ENCODE assay signal across 1 cellular context in genomic region chr2:21006423-21007128, GRCh38.
TF ChIP-seq lines count a peak whose summit lies in the region.

No MANE protein-coding gene starts in this region.

TF ChIP-seq in HepG2, 621 proteins besides CTCF, POLR2A, EP300 and RAD21 (continued from another document and continues in another):
- TF ChIP-seq TFE3 (CRISPR knock-in tag; IDR thresholded peaks at IDR 0.05) (0 out of 2 replicates have a peak, but pooled peaks have one; percentile 11), TOE1 (CRISPR knock-in tag; IDR thresholded peaks at IDR 0.05) (0 out of 2 replicates have a peak, but pooled peaks have one; percentile 6), DPF2 (CRISPR knock-in tag; IDR thresholded peaks at IDR 0.05; ENCODE audit: borderline replicate concordance, low read depth) (no peak), MED1 (CRISPR knock-in tag; IDR thresholded peaks at IDR 0.05) (peak; percentile 54; the same call in 1 of the 2 replicates), HDAC6 (IDR thresholded peaks at IDR 0.05; ENCODE audit: low read depth, low read length) (no peak), SP2 (CRISPR knock-in tag; IDR thresholded peaks at IDR 0.05) (no peak), ZNF746 (CRISPR knock-in tag; IDR thresholded peaks at IDR 0.05) (no peak), ZNF407 (CRISPR knock-in tag; IDR thresholded peaks at IDR 0.05; ENCODE audit: not compliant biosample characterization) (no peak), LRRFIP1 (CRISPR knock-in tag; conservative IDR thresholded peaks at IDR 0.05) (no peak), SOX5 (CRISPR knock-in tag; IDR thresholded peaks at IDR 0.05; ENCODE audit: borderline replicate concordance) (peak; percentile 18; the same call in 1 of the 2 replicates), RARG (CRISPR knock-in tag; IDR thresholded peaks at IDR 0.05; ENCODE audit: low read depth) (no peak), HOXA5 (CRISPR knock-in tag; IDR thresholded peaks at IDR 0.05) (peak; percentile 41; the same call in 1 of the 2 replicates), ZNF501 (CRISPR knock-in tag; IDR thresholded peaks at IDR 0.05) (no peak), ARID3A (IDR thresholded peaks at IDR 0.05; ENCODE audit: low read depth, low read length) (no peak), SKI (IDR thresholded peaks at IDR 0.05; ENCODE audit: partially characterized antibody) (no peak), JUN (CRISPR knock-in tag; IDR thresholded peaks at IDR 0.05) (no peak), ARHGAP35 (CRISPR knock-in tag; IDR thresholded peaks at IDR 0.05; ENCODE audit: borderline replicate concordance) (no peak)
- TF ChIP-seq, protein P1, sequence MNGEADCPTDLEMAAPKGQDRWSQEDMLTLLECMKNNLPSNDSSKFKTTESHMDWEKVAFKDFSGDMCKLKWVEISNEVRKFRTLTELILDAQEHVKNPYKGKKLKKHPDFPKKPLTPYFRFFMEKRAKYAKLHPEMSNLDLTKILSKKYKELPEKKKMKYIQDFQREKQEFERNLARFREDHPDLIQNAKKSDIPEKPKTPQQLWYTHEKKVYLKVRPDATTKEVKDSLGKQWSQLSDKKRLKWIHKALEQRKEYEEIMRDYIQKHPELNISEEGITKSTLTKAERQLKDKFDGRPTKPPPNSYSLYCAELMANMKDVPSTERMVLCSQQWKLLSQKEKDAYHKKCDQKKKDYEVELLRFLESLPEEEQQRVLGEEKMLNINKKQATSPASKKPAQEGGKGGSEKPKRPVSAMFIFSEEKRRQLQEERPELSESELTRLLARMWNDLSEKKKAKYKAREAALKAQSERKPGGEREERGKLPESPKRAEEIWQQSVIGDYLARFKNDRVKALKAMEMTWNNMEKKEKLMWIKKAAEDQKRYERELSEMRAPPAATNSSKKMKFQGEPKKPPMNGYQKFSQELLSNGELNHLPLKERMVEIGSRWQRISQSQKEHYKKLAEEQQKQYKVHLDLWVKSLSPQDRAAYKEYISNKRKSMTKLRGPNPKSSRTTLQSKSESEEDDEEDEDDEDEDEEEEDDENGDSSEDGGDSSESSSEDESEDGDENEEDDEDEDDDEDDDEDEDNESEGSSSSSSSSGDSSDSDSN (CRISPR knock-in tag; IDR thresholded peaks at IDR 0.05) = peak; percentile 4; the same call in 1 of the 2 replicates
- TF ChIP-seq, protein P2, sequence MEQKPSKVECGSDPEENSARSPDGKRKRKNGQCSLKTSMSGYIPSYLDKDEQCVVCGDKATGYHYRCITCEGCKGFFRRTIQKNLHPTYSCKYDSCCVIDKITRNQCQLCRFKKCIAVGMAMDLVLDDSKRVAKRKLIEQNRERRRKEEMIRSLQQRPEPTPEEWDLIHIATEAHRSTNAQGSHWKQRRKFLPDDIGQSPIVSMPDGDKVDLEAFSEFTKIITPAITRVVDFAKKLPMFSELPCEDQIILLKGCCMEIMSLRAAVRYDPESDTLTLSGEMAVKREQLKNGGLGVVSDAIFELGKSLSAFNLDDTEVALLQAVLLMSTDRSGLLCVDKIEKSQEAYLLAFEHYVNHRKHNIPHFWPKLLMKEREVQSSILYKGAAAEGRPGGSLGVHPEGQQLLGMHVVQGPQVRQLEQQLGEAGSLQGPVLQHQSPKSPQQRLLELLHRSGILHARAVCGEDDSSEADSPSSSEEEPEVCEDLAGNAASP (CRISPR knock-in tag; IDR thresholded peaks at IDR 0.05; ENCODE audit: borderline replicate concordance) = peak; percentile 33; the same call in 1 of the 2 replicates
- TF ChIP-seq, protein P3, sequence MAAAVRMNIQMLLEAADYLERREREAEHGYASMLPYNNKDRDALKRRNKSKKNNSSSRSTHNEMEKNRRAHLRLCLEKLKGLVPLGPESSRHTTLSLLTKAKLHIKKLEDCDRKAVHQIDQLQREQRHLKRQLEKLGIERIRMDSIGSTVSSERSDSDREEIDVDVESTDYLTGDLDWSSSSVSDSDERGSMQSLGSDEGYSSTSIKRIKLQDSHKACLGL (CRISPR knock-in tag; IDR thresholded peaks at IDR 0.05) = no peak
- TF ChIP-seq, protein P4, sequence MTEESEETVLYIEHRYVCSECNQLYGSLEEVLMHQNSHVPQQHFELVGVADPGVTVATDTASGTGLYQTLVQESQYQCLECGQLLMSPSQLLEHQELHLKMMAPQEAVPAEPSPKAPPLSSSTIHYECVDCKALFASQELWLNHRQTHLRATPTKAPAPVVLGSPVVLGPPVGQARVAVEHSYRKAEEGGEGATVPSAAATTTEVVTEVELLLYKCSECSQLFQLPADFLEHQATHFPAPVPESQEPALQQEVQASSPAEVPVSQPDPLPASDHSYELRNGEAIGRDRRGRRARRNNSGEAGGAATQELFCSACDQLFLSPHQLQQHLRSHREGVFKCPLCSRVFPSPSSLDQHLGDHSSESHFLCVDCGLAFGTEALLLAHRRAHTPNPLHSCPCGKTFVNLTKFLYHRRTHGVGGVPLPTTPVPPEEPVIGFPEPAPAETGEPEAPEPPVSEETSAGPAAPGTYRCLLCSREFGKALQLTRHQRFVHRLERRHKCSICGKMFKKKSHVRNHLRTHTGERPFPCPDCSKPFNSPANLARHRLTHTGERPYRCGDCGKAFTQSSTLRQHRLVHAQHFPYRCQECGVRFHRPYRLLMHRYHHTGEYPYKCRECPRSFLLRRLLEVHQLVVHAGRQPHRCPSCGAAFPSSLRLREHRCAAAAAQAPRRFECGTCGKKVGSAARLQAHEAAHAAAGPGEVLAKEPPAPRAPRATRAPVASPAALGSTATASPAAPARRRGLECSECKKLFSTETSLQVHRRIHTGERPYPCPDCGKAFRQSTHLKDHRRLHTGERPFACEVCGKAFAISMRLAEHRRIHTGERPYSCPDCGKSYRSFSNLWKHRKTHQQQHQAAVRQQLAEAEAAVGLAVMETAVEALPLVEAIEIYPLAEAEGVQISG (CRISPR knock-in tag; IDR thresholded peaks at IDR 0.05) = peak; percentile 71
